In genomic region chr1:232369912-232370311, GRCh38 we compare ENCODE assay signal across 28 cellular contexts.
"Had no signal": no experiment of that assay in that cellular context is flagged by ENCODE, and none has a peak within 500 bp of the region (broad histone marks: within the 10 kb centered on the region; RNA-seq: fewer than 3 reads in every experiment).

No MANE protein-coding gene starts in this region.

- ATAC-seq: activated naive CD8-positive, alpha-beta T cell treated with anti-CD3 and anti-CD28 coated beads, Interleukin-2, amount 50 U/mL, for 24 hours; Panc1 had no signal

- H3K27me3 ChIP-seq: cardiac muscle cell had no signal

- H3K4me3 ChIP-seq: cardiac muscle cell had no signal

- H3K27ac ChIP-seq: cardiac muscle cell, VCaP had no signal

- H3K36me3 ChIP-seq: cardiac muscle cell had no signal

- DNase-seq: activated B cell treated with CpG ODN at 0.5 μM for 24 hours; activated CD4-positive, alpha-beta memory T cell treated with anti-CD3 and anti-CD28 coated beads for 36 hours; activated CD4-positive, alpha-beta T cell treated with anti-CD3 and anti-CD28 coated beads for 4 hours; activated CD4-positive, alpha-beta T cell treated with anti-CD3 and anti-CD28 coated beads, Interleukin-2, amount 50 U/mL, for 1 hour; activated CD4-positive, CD25-positive, alpha-beta regulatory T cell treated with anti-CD3 and anti-CD28 coated beads, Interleukin-2, amount 50 U/mL, for 72 hours; activated CD8-positive, alpha-beta memory T cell treated with anti-CD3 and anti-CD28 coated beads, Interleukin-2, amount 50 U/mL, for 4 hours; activated effector memory CD4-positive, alpha-beta T cell treated with Interleukin-2 at 50 U/mL for 16 hours; activated naive CD4-positive, alpha-beta T cell treated with anti-CD3 and anti-CD28 coated beads, Interleukin-2, amount 10 ng/mL, durations not matched to agents 7 days and 5 days; activated naive CD8-positive, alpha-beta T cell treated with anti-CD3 and anti-CD28 coated beads, Interleukin-2, amount 50 U/mL, for 24 hours; activated T-cell treated with anti-CD3 and anti-CD28 coated beads for 4 hours; activated T-cell treated with anti-CD3 and anti-CD28 coated beads, Interleukin-2, amount 50 U/mL, for 48 hours; anterior cingulate cortex; Karpas-422; KBM-7; NCI-H1105; NCI-H1417 treated with DMSO at 0.1 percent for 48 hours; NCI-H1694; NCI-H1930; NCI-H2081 treated with DMSO at 0.1 percent for 48 hours; NCI-H345; NCI-H524 treated with DMSO at 0.1 percent for 48 hours; SW 1271; T-helper 1 cell; T-helper 2 cell; T-helper 9 cell had no signal
